Comparison of ENCODE assay signal across 14 cellular contexts in the genomic region with DNA sequence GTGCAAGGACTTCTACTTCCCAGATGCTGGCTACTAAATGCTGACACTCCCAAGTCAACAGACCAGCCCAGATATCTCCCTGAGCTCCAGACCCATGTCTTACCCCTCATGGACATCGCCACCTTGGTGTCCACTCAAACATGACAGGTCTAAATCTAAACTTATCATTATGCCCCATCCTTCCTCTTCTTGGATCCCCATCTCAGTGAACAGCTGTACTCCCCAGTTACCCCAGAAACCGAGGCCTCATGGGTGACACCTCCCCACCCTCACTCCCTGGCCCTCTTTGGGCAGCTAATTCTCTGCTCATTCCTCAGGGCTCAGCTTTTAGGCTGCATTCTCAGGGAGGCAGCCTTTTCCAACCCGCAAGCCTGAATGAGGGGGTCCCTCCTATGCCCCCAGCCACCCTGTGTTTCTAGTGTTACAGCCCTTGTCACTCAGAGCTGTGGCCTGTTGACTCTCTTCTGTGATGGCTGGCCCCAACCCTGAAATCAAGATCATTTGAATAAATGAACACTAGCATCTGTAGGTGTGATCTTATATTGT. TPM values are rescaled to one million over a fixed set of nuclear protein-coding genes. Genes with fewer than 3 reads are reported as not detected.
DNase-seq lines count a peak whose midpoint lies in the region; ATAC-seq, FAIRE-seq and TF ChIP-seq lines count a peak whose summit lies in the region.
"Had no signal": no experiment of that assay in that cellular context is flagged by ENCODE, and none has a peak within 500 bp of the region (broad histone marks: within the 10 kb centered on the region; RNA-seq: fewer than 3 reads in every experiment).

No MANE protein-coding gene starts in this region.

- H3K4me3 ChIP-seq in suprapubic skin: no peak overlapping the region

- TF ChIP-seq CTCF in suprapubic skin (IDR thresholded peaks at IDR 0.05): no peak

- H3K4me3 Mint-ChIP-seq in activated T-cell treated with anti-CD3 and anti-CD28 coated beads, Interleukin-2, amount 50 U/mL, for 24 hours: no peak overlapping the region
- peak overlapping the region in 1 of 2 donors; percentile 29 for H3K4me3 Mint-ChIP-seq in activated T-cell treated with anti-CD3 and anti-CD28 coated beads, Interleukin-2, amount 50 U/mL, for 72 hours
- H3K4me3 Mint-ChIP-seq in T-helper 17 cell: peak overlapping the region; percentile 7

- H3K27me3 Mint-ChIP-seq in activated T-cell treated with anti-CD3 and anti-CD28 coated beads, Interleukin-2, amount 50 U/mL, for 24 hours: no peaks in the 10 kb centered on the region
- H3K27me3 Mint-ChIP-seq in activated T-cell treated with anti-CD3 and anti-CD28 coated beads, Interleukin-2, amount 50 U/mL, for 72 hours (ENCODE audit: low read depth): no peaks in the 10 kb centered on the region
- H3K27me3 Mint-ChIP-seq in T-helper 17 cell: no peaks in the 10 kb centered on the region

- no peak for TF ChIP-seq EP300 in suprapubic skin (IDR thresholded peaks at IDR 0.05)

- H3K27ac ChIP-seq in suprapubic skin: peak overlapping the region; percentile 45

- TF ChIP-seq POLR2A in suprapubic skin (IDR thresholded peaks at IDR 0.05): no peak
- TF ChIP-seq POLR2A in H54 (IDR thresholded peaks at IDR 0.05; ENCODE audit: low read depth, low read length): no peak

- no peaks in the 10 kb centered on the region for H3K27me3 ChIP-seq in suprapubic skin

- no peak for FAIRE-seq in GM19239 (lab: Jason Lieb, UNC)
- FAIRE-seq in H54 (lab: Jason Lieb, UNC): no peak

- H3K36me3 Mint-ChIP-seq in activated T-cell treated with anti-CD3 and anti-CD28 coated beads, Interleukin-2, amount 50 U/mL, for 24 hours (ENCODE audit: low read depth): peaks cover 37% of the 10 kb centered on the region
- peaks cover 3 to 8% of the 10 kb centered on the region in 2 donors for H3K36me3 Mint-ChIP-seq in activated T-cell treated with anti-CD3 and anti-CD28 coated beads, Interleukin-2, amount 50 U/mL, for 72 hours (ENCODE audit: insufficient read depth in 2 of 2)
- peaks cover 3% of the 10 kb centered on the region for H3K36me3 Mint-ChIP-seq in T-helper 17 cell (ENCODE audit: low read depth)

- peaks cover 61% of the 10 kb centered on the region for H3K4me1 ChIP-seq in suprapubic skin

- H3K4me1 Mint-ChIP-seq in activated T-cell treated with anti-CD3 and anti-CD28 coated beads, Interleukin-2, amount 50 U/mL, for 24 hours (ENCODE audit: low read depth): peaks cover 56% of the 10 kb centered on the region
- H3K4me1 Mint-ChIP-seq in activated T-cell treated with anti-CD3 and anti-CD28 coated beads, Interleukin-2, amount 50 U/mL, for 72 hours (ENCODE audit: low read depth): peaks cover 52% of the 10 kb centered on the region
- peaks cover 48% of the 10 kb centered on the region for H3K4me1 Mint-ChIP-seq in T-helper 17 cell

- H3K9me3 ChIP-seq in T-helper 17 cell (ENCODE audit: control insufficient read depth, low read length, poor library complexity, severe bottlenecking) (no peaks in the 10 kb centered on the region), suprapubic skin (no peaks in the 10 kb centered on the region)

- ATAC-seq in activated T-cell treated with anti-CD3 and anti-CD28 coated beads, Interleukin-2, amount 50 U/mL, for 72 hours (replicated peaks in 1 of 2): no peak
- ATAC-seq in T-helper 17 cell: no peak
- no peak for ATAC-seq in left lobe of liver

- no peaks in the 10 kb centered on the region for H3K36me3 ChIP-seq in suprapubic skin

- peak overlapping the region; percentile 34 for H3K27ac Mint-ChIP-seq in activated T-cell treated with anti-CD3 and anti-CD28 coated beads, Interleukin-2, amount 50 U/mL, for 24 hours
- H3K27ac Mint-ChIP-seq in activated T-cell treated with anti-CD3 and anti-CD28 coated beads, Interleukin-2, amount 50 U/mL, for 72 hours: no peak overlapping the region
- peak overlapping the region; percentile 91 for H3K27ac Mint-ChIP-seq in T-helper 17 cell

- no peak for DNase-seq in activated T-cell treated with anti-CD3 and anti-CD28 coated beads, Interleukin-2, amount 50 U/mL, for 24 hours
- no peak for DNase-seq in activated T-cell treated with anti-CD3 and anti-CD28 coated beads, Interleukin-2, amount 50 U/mL, for 72 hours
- DNase-seq in T-helper 17 cell (no peak), left lobe of liver (ENCODE audit: low spot score) (peak; percentile 19), suprapubic skin (ENCODE audit: low spot score in 2 of 2) (peak; percentile 28 to 44), GM19239 (ENCODE audit: insufficient read length, low spot score) (no peak), H54 (ENCODE audit: insufficient read length, low spot score) (no peak)
- no peak for DNase-seq in stimulated activated CD4-positive, alpha-beta T cell treated with anti-CD3 and anti-CD28 coated beads, Interleukin-2, amount 100 ng/mL, for 48 hours
- DNase-seq: NCI-H1694, T-helper 1 cell had no signal

- no peaks in the 10 kb centered on the region for H3K9me3 Mint-ChIP-seq in activated T-cell treated with anti-CD3 and anti-CD28 coated beads, Interleukin-2, amount 50 U/mL, for 24 hours
- no peaks in the 10 kb centered on the region for H3K9me3 Mint-ChIP-seq in activated T-cell treated with anti-CD3 and anti-CD28 coated beads, Interleukin-2, amount 50 U/mL, for 72 hours

- 99% methylated on average over 3 of the region's 3 CpGs for WGBS in suprapubic skin

RNA-seq across cellular contexts. Expression of a gene that starts 5.4 kb away (rescaled TPM):
- 10 to 100 TPM; 22.6 to 32.7 TPM for total RNA-seq in activated T-cell treated with anti-CD3 and anti-CD28 coated beads, Interleukin-2, amount 50 U/mL, for 72 hours
- total RNA-seq in T-helper 17 cell: 10 to 100 TPM; 57.6 to 79.9 TPM
- total RNA-seq in left lobe of liver: 5.3 TPM
- 10 to 100 TPM; 16.0 to 31.4 (median 20.9) TPM for total RNA-seq in suprapubic skin

RNA-seq across cellular contexts. Expression of a gene that starts 53.8 kb away (rescaled TPM):
- not detected for total RNA-seq in activated T-cell treated with anti-CD3 and anti-CD28 coated beads, Interleukin-2, amount 50 U/mL, for 72 hours
- total RNA-seq in T-helper 17 cell: not detected
- total RNA-seq in left lobe of liver: not detected
- 100 to 1,000 TPM in 1 of 4 donors, 10 to 100 TPM in 3; 47.9 to 129 (median 60.9) TPM for total RNA-seq in suprapubic skin
- total RNA-seq: dermis blood vessel endothelial cell, G401, glomerular endothelial cell, lung microvascular endothelial cell had no signal

Comparison
In these comparisons a context has a peak if more than half of its experiments do, and no peak if none do; other contexts are left out.
1. DNase-seq: peak in left lobe of liver (single experiment) and suprapubic skin (2 of 2); none in activated T-cell treated with anti-CD3 and anti-CD28 coated beads, Interleukin-2, amount 50 U/mL, for 24 hours (single experiment), activated T-cell treated with anti-CD3 and anti-CD28 coated beads, Interleukin-2, amount 50 U/mL, for 72 hours (0 of 2), T-helper 17 cell (0 of 3), GM19239 (single experiment), H54 (single experiment) and stimulated activated CD4-positive, alpha-beta T cell treated with anti-CD3 and anti-CD28 coated beads, Interleukin-2, amount 100 ng/mL, for 48 hours (0 of 2).
2. RNA of a gene that starts 53.8 kb away (total RNA-seq): 47.9 to 129 TPM in suprapubic skin; not detected in activated T-cell treated with anti-CD3 and anti-CD28 coated beads, Interleukin-2, amount 50 U/mL, for 72 hours, not detected in T-helper 17 cell and not detected in left lobe of liver (single experiment); every median in the first group is over 10 times any median in the second.